Comparison of ENCODE assay signal across 22 cellular contexts in the genomic region with DNA sequence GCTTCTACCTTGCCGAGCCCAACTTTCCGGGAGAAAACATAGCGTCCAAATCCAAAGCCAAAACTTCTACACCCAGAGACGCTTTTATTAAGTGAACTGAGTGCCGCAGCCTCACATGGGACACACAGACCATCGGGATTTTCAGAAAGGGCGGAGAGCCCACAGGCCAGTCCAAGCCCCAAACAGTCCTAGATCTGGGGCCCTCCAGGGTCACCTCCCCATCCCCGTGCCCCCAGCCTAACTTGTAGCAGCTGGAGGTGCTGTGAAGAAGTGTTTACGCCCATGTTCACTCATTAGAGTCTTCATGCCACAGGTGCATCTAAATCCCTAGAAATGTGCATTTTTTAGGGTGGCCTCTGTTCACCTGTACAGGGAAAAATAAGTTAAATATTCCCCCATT.
"Had no signal": no experiment of that assay in that cellular context is flagged by ENCODE, and none has a peak within 500 bp of the region (broad histone marks: within the 10 kb centered on the region; RNA-seq: fewer than 3 reads in every experiment).

No MANE protein-coding gene starts in this region.

- H3K9me3 Mint-ChIP-seq: activated CD4-positive, alpha-beta memory T cell treated with anti-CD3 and anti-CD28 coated beads for 36 hours; activated CD4-positive, alpha-beta T cell treated with anti-CD3 and anti-CD28 coated beads, Interleukin-2, amount 10 ng/mL, durations not matched to agents 7 days and 5 days; activated naive CD4-positive, alpha-beta T cell treated with anti-CD3 and anti-CD28 coated beads, Interleukin-2, amount 10 ng/mL, durations not matched to agents 7 days and 5 days; activated naive CD8-positive, alpha-beta T cell treated with anti-CD3 and anti-CD28 coated beads for 36 hours; activated T-helper 2 cell treated with anti-CD3 and anti-CD28 coated beads, Interferon-gamma antibody, Interleukin-2, Interleukin-4, amounts not matched to agents 10 μg/mL and 5 μg/mL and 100 μg/mL, durations not matched to agents 14 hours and 24 hours and 36 hours; T-helper 1 cell treated with Interleukin-12 subunit alpha and Interleukin-12 subunit beta and Interleukin-4 antibody, amounts not matched to agents 30 μg/mL and 1 μg/mL, for 36 hours had no signal

- H3K4me3 Mint-ChIP-seq: activated CD4-positive, alpha-beta memory T cell treated with anti-CD3 and anti-CD28 coated beads for 36 hours; activated CD4-positive, alpha-beta T cell treated with anti-CD3 and anti-CD28 coated beads, Interleukin-2, amount 10 ng/mL, durations not matched to agents 7 days and 5 days; activated naive CD4-positive, alpha-beta T cell treated with anti-CD3 and anti-CD28 coated beads, Interleukin-2, amount 10 ng/mL, durations not matched to agents 7 days and 5 days; activated naive CD8-positive, alpha-beta T cell treated with anti-CD3 and anti-CD28 coated beads for 36 hours; T-helper 1 cell treated with Interleukin-12 subunit alpha and Interleukin-12 subunit beta and Interleukin-4 antibody, amounts not matched to agents 30 μg/mL and 1 μg/mL, for 36 hours had no signal

- H3K27me3 ChIP-seq: brain microvascular endothelial cell, cardiac muscle cell, SJCRH30 had no signal

- H3K4me3 ChIP-seq: cardiac muscle cell, SJCRH30 had no signal

- H3K27ac Mint-ChIP-seq: activated CD4-positive, alpha-beta memory T cell treated with anti-CD3 and anti-CD28 coated beads for 36 hours; activated CD4-positive, alpha-beta T cell treated with anti-CD3 and anti-CD28 coated beads, Interleukin-2, amount 10 ng/mL, durations not matched to agents 7 days and 5 days; activated naive CD4-positive, alpha-beta T cell treated with anti-CD3 and anti-CD28 coated beads, Interleukin-2, amount 10 ng/mL, durations not matched to agents 7 days and 5 days; activated naive CD8-positive, alpha-beta T cell treated with anti-CD3 and anti-CD28 coated beads for 36 hours; activated T-helper 2 cell treated with anti-CD3 and anti-CD28 coated beads, Interferon-gamma antibody, Interleukin-2, Interleukin-4, amounts not matched to agents 10 μg/mL and 5 μg/mL and 100 μg/mL, durations not matched to agents 14 hours and 24 hours and 36 hours; T-helper 1 cell treated with Interleukin-12 subunit alpha and Interleukin-12 subunit beta and Interleukin-4 antibody, amounts not matched to agents 30 μg/mL and 1 μg/mL, for 36 hours had no signal

- H3K27me3 Mint-ChIP-seq: activated CD4-positive, alpha-beta memory T cell treated with anti-CD3 and anti-CD28 coated beads for 36 hours; activated CD4-positive, alpha-beta T cell treated with anti-CD3 and anti-CD28 coated beads, Interleukin-2, amount 10 ng/mL, durations not matched to agents 7 days and 5 days; activated naive CD4-positive, alpha-beta T cell treated with anti-CD3 and anti-CD28 coated beads, Interleukin-2, amount 10 ng/mL, durations not matched to agents 7 days and 5 days; activated naive CD8-positive, alpha-beta T cell treated with anti-CD3 and anti-CD28 coated beads for 36 hours had no signal

- DNase-seq: activated CD4-positive, alpha-beta memory T cell treated with anti-CD3 and anti-CD28 coated beads for 36 hours; activated CD4-positive, alpha-beta T cell treated with anti-CD3 and anti-CD28 coated beads, Interleukin-2, amount 10 ng/mL, durations not matched to agents 7 days and 5 days; activated CD4-positive, CD25-positive, alpha-beta regulatory T cell treated with anti-CD3 and anti-CD28 coated beads, Interleukin-2, amount 50 U/mL, for 72 hours; activated CD8-positive, alpha-beta memory T cell treated with anti-CD3 and anti-CD28 coated beads for 24 hours; activated gamma-delta T cell treated with Interleukin-2 at 50 U/mL for 16 hours; activated naive CD4-positive, alpha-beta T cell treated with anti-CD3 and anti-CD28 coated beads, Interleukin-2, amount 10 ng/mL, durations not matched to agents 7 days and 5 days; activated naive CD8-positive, alpha-beta T cell treated with anti-CD3 and anti-CD28 coated beads for 36 hours; activated T-cell treated with anti-CD3 and anti-CD28 coated beads, Interleukin-2, amount 50 U/mL, for 48 hours; brain microvascular endothelial cell; Kasumi-1; KBM-7; NCI-H1105 treated with DMSO at 0.1 percent for 48 hours; NCI-H1436 treated with DMSO at 0.1 percent for 48 hours; NCI-H187; NCI-H2081; NCI-H446; NCI-H526; NCI-H774; SJCRH30 had no signal
